In genomic region chr16:6549415-6549814, GRCh38 we compare ENCODE assay signal across 9 cellular contexts.
"Had no signal": no experiment of that assay in that cellular context is flagged by ENCODE, and none has a peak within 500 bp of the region (broad histone marks: within the 10 kb centered on the region; RNA-seq: fewer than 3 reads in every experiment).

No MANE protein-coding gene starts in this region.

- H3K36me3 ChIP-seq: HAP-1 had no signal

- H3K9ac ChIP-seq: KMS-11 had no signal

- H2AFZ ChIP-seq: GM23338 had no signal

- ATAC-seq: GM23338, HCT116 had no signal

- H3K9me3 ChIP-seq: HAP-1 had no signal

- H3K27ac ChIP-seq: HL-60, KMS-11 had no signal

- H3K4me2 ChIP-seq: GM23338, KMS-11 had no signal

- DNase-seq: H7, HFFc6, IMR-90, KBM-7 had no signal

- H3K4me3 ChIP-seq: GM23338, HAP-1 had no signal

- H3K4me1 ChIP-seq: HAP-1 had no signal
